9 cellular contexts compared by ENCODE assay signal in the genomic region with DNA sequence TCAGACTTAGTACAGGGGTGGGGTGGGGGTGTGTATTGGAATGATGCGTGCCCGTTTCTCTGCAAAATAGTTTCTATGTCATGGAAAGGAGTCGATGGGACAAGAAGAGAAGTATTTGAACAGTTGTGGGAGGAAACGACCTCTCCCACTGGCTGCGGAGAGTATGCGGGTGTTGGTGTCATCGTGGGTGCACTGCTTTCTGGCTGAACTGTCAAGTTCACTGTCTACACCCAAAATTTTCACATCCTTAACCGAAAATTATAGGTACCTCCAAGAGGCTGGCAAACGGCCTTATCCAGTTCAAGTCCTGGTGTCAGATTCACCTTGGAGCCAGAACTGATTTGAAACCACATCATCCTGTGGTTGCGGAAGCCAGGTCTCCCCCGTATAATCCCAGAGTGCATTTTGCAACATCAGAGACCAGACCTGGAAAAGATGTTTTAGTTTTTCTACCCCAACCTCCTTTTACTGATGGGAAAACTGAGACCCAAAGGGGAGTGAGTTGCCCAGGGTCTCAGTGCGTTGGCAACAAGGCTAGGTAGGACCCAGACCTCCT. TPM values are rescaled to one million over a fixed set of nuclear protein-coding genes. Genes with fewer than 3 reads are reported as not detected.
DNase-seq lines count a peak whose midpoint lies in the region; ATAC-seq and TF ChIP-seq lines count a peak whose summit lies in the region.
"Had no signal": no experiment of that assay in that cellular context is flagged by ENCODE, and none has a peak within 500 bp of the region (broad histone marks: within the 10 kb centered on the region; RNA-seq: fewer than 3 reads in every experiment).

No MANE protein-coding gene starts in this region.

- H3K9ac ChIP-seq in liver (ENCODE audit: low read depth in 1 of 2, low read length in 2 of 2) = peak overlapping the region; percentile 3 to 82

- 36% methylated on average over 12 of the region's 12 CpGs for WGBS in liver
- 25 to 26% methylated on average over 12 of the region's 12 CpGs for WGBS in tibial nerve, 2 donors

- TF ChIP-seq POLR2A in tibial nerve (IDR thresholded peaks at IDR 0.05) = no peak

- H3K4me3 Mint-ChIP-seq in activated naive CD8-positive, alpha-beta T cell treated with anti-CD3 and anti-CD28 coated beads, Interleukin-2, amount 50 U/mL, for 24 hours = peak overlapping the region; percentile 92

- H3K27ac ChIP-seq in liver (ENCODE audit: low read depth in 1 of 2, low read length in 2 of 2) (peak overlapping the region; percentile 5 to 78), tibial nerve (peak overlapping the region; percentile 81 to 94 (median 94))

- ATAC-seq in HG03108 (IDR thresholded peaks at IDR 0.05; ENCODE audit: unreplicated experiment) (peak; percentile 2), HG03460 (IDR thresholded peaks at IDR 0.05; ENCODE audit: unreplicated experiment) (no peak), HG02973 (IDR thresholded peaks at IDR 0.05; ENCODE audit: unreplicated experiment) (no peak)
- ATAC-seq in activated naive CD8-positive, alpha-beta T cell treated with anti-CD3 and anti-CD28 coated beads, Interleukin-2, amount 50 U/mL, for 24 hours = peak; percentile 2

- H3K9me3 ChIP-seq in liver (ENCODE audit: control insufficient read depth in 4 of 4, low read length in 3 of 4) (no peaks in the 10 kb centered on the region), tibial nerve (no peaks in the 10 kb centered on the region)

- H3K4me3 ChIP-seq in AG09309 (ENCODE audit: control insufficient read depth, low read depth, low read length) = peak overlapping the region; percentile 81
- H3K4me3 ChIP-seq in liver (ENCODE audit: low read depth in 1 of 3, low read length in 3 of 3) = peak overlapping the region; percentile 4 to 90 (median 79)
- H3K4me3 ChIP-seq in tibial nerve = peak overlapping the region; percentile 73 to 87 (median 74)

- H3K9me3 Mint-ChIP-seq in activated naive CD8-positive, alpha-beta T cell treated with anti-CD3 and anti-CD28 coated beads, Interleukin-2, amount 50 U/mL, for 24 hours = no peaks in the 10 kb centered on the region

- H3K27ac Mint-ChIP-seq in activated naive CD8-positive, alpha-beta T cell treated with anti-CD3 and anti-CD28 coated beads, Interleukin-2, amount 50 U/mL, for 24 hours = peak overlapping the region; percentile 98

- DNase-seq in AG09309 (ENCODE audit: low read depth) = no peak
- peak; percentile 19 for DNase-seq in activated naive CD8-positive, alpha-beta T cell treated with anti-CD3 and anti-CD28 coated beads, Interleukin-2, amount 50 U/mL, for 24 hours
- no peak for DNase-seq in tibial nerve (ENCODE audit: low spot score in 2 of 2)
- DNase-seq in NCI-H1436 (lab: John Stamatoyannopoulos, UW) = no peak

- TF ChIP-seq CTCF in AG09309 (IDR thresholded peaks at IDR 0.05; ENCODE audit: control insufficient read depth, insufficient read depth, low read depth, low read length, missing control alignments) = no peak
- TF ChIP-seq CTCF in liver (IDR thresholded peaks at IDR 0.05; ENCODE audit: low read depth, low read length, missing input control) = no peak
- no peak for TF ChIP-seq CTCF in tibial nerve (IDR thresholded peaks at IDR 0.05)

- H3K36me3 ChIP-seq in liver (ENCODE audit: control insufficient read depth in 4 of 4, insufficient read depth in 3 of 4, low read depth in 1 of 4, low read length in 3 of 4) (peaks cover 2 to 21% (median 17%) of the 10 kb centered on the region in 4 donors), tibial nerve (peaks cover 4 to 30% (median 8%) of the 10 kb centered on the region in 3 donors)

- no peak for TF ChIP-seq EP300 in tibial nerve (IDR thresholded peaks at IDR 0.05)

- TF ChIP-seq RAD21 in liver (IDR thresholded peaks at IDR 0.05) = no peak

- H3K4me1 Mint-ChIP-seq in activated naive CD8-positive, alpha-beta T cell treated with anti-CD3 and anti-CD28 coated beads, Interleukin-2, amount 50 U/mL, for 24 hours = peaks cover 46% of the 10 kb centered on the region

- H3K27me3 ChIP-seq in liver (ENCODE audit: control insufficient read depth in 4 of 4, insufficient read depth in 4 of 4, low read length in 3 of 4) (no peaks in the 10 kb centered on the region), tibial nerve (no peaks in the 10 kb centered on the region)

- peaks cover 34% of the 10 kb centered on the region for H3K36me3 Mint-ChIP-seq in activated naive CD8-positive, alpha-beta T cell treated with anti-CD3 and anti-CD28 coated beads, Interleukin-2, amount 50 U/mL, for 24 hours (ENCODE audit: low read depth)

- H3K4me1 ChIP-seq in liver (ENCODE audit: control insufficient read depth in 4 of 4, insufficient read depth in 4 of 4, low read length in 3 of 4) (peaks cover 2 to 18% (median 13%) of the 10 kb centered on the region in 4 donors), tibial nerve (peaks cover 3 to 24% (median 8%) of the 10 kb centered on the region in 4 donors)

- H3K27me3 Mint-ChIP-seq in activated naive CD8-positive, alpha-beta T cell treated with anti-CD3 and anti-CD28 coated beads, Interleukin-2, amount 50 U/mL, for 24 hours = no peaks in the 10 kb centered on the region

TF ChIP-seq in liver, 16 proteins besides CTCF, POLR2A, EP300 and RAD21:
- TF ChIP-seq HNF4G (IDR thresholded peaks at IDR 0.05) (no peak), EGR1 (IDR thresholded peaks at IDR 0.05; ENCODE audit: low read depth in 2 of 2) (no peak), YY1 (IDR thresholded peaks at IDR 0.05) (no peak), ATF3 (IDR thresholded peaks at IDR 0.05) (no peak), TAF1 (conservative IDR thresholded peaks at IDR 0.05) (no peak), FOXA1 (IDR thresholded peaks at IDR 0.05) (no peak), NR2F2 (IDR thresholded peaks at IDR 0.05) (no peak), GABPA (IDR thresholded peaks at IDR 0.05 in 1 of 2, conservative IDR thresholded peaks at IDR 0.05 in 1 of 2) (no peak)

RNA-seq across cellular contexts. Expression of gene SSRP1, which starts 0.5 kb away (rescaled TPM):
- total RNA-seq in liver (10 to 100 TPM; 28.5 to 45.3 TPM), tibial nerve (10 to 100 TPM; 51.0 to 67.5 (median 56.5) TPM)
- polyA plus RNA-seq in liver = 10 to 100 TPM; 13.9 to 28.2 TPM

RNA-seq across cellular contexts. Expression of gene P2RX3, which starts 2.0 kb away (rescaled TPM):
- total RNA-seq in liver (under 1 TPM; 0.28 to 0.33 TPM), tibial nerve (under 1 TPM in 1 of 4 donors, not detected in 3; 0.22 TPM)
- polyA plus RNA-seq in liver = under 1 TPM; 0.18 TPM
- total RNA-seq: lung microvascular endothelial cell had no signal

RNA-seq across cellular contexts. Expression of gene TNKS1BP1, which starts 11.4 kb away (rescaled TPM):
- total RNA-seq in liver = 10 to 100 TPM; 28.3 to 61.9 TPM
- 10 to 100 TPM; 32.0 to 67.1 TPM for polyA plus RNA-seq in liver
- total RNA-seq in tibial nerve = 100 to 1,000 TPM; 147 to 238 (median 204) TPM

RNA-seq across cellular contexts. Expression of gene PRG3, which starts 44.8 kb away (rescaled TPM):
- total RNA-seq in liver (1 to 10 TPM in 1 of 2 donors, not detected in 1; 4.9 TPM), tibial nerve (not detected)
- under 1 TPM in 1 of 2 donors, not detected in 1; 0.22 TPM for polyA plus RNA-seq in liver
- total RNA-seq: lung microvascular endothelial cell had no signal

RNA-seq across cellular contexts. Expression of gene PRG2, which starts 54.3 kb away (rescaled TPM):
- 10 to 100 TPM in 1 of 2 donors, not detected in 1; 24.2 TPM for total RNA-seq in liver
- polyA plus RNA-seq in liver = 1 to 10 TPM in 1 of 2 donors, under 1 TPM in 1; 0.74 to 1.2 TPM
- under 1 TPM in 1 of 4 donors, not detected in 3; 0.39 TPM for total RNA-seq in tibial nerve
- total RNA-seq: lung microvascular endothelial cell had no signal

Comparison
In these comparisons a context has a peak if more than half of its experiments do, and no peak if none do; other contexts are left out.
1. ATAC-seq: peak in HG03108 (single experiment) and activated naive CD8-positive, alpha-beta T cell treated with anti-CD3 and anti-CD28 coated beads, Interleukin-2, amount 50 U/mL, for 24 hours (single experiment); none in HG03460 (single experiment) and HG02973 (single experiment).
2. Peak in every context shown above with its lines, with median percentiles within 50 percentile points of each other: H3K4me3 ChIP-seq.